In the genomic region with DNA sequence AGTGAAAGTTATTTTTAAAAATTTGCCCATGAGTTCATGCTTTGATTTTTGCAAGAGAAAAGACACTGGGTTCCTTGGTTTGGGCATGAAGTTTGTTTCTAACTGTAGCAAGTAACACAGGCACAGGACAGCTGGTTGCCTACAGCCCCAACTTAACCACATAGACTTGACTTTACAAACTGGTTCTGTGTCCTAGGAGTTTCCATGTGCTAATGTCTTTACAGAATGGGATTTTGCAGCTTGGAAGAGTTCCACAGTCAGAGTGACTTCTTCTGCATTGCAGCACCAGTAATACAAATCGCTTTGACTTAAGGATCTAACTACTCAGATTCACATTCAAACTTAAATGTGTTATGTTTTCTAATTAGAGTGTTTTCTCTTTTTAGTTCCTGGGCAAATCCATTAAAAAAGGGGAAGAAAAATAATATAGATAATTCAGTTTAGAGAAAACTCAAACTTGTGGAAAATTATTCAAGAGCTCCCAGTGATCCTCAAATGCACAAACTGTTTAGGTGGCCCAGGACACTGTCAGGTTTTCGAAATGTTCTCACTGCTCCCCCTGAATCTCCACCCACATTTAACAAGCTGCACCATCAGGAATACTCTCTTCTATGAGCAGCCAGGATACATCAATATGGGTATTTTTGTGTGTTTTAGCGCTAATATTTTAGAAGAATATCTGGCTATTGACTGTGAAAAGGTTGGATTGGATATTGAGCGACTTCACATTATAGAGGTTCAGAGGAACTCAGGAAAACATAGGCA, we compare ENCODE assay signal across 9 cellular contexts. TPM values are rescaled to one million over a fixed set of nuclear protein-coding genes. Genes with fewer than 3 reads are reported as not detected.
DNase-seq lines count a peak whose midpoint lies in the region; ATAC-seq, FAIRE-seq and TF ChIP-seq lines count a peak whose summit lies in the region.
"Had no signal": no experiment of that assay in that cellular context is flagged by ENCODE, and none has a peak within 500 bp of the region (broad histone marks: within the 10 kb centered on the region; RNA-seq: fewer than 3 reads in every experiment).

No MANE protein-coding gene starts in this region.

- H3K79me2 ChIP-seq in K562 (ENCODE audit: control insufficient read depth, insufficient read depth, low read length), result peaks cover 30% of the 10 kb centered on the region

- H3K4me2 ChIP-seq in K562 (ENCODE audit: insufficient read depth, low read length), result peak overlapping the region; percentile 67; the same call in 1 of the 2 replicates
- no peak overlapping the region for H3K4me2 ChIP-seq in neuronal stem cell (ENCODE audit: insufficient read depth, low read length, poor library complexity, severe bottlenecking)

- no peaks in the 10 kb centered on the region for H3K36me3 ChIP-seq in K562 (ENCODE audit: control insufficient read depth, insufficient read depth, low read length)
- no peaks in the 10 kb centered on the region for H3K36me3 ChIP-seq in neuronal stem cell (replicated peaks in 1 of 2; ENCODE audit: control insufficient read depth in 2 of 2, insufficient read depth in 2 of 2, low read length in 2 of 2)
- H3K36me3 ChIP-seq: HAP-1 had no signal

- POLR2A ChIA-PET in K562 (lab: Yijun Ruan, JAX), result interaction anchor here (0.9 to 18.7 kb wide), 11 partner anchors 11 to 1653 kb away, joined by 3 to 306 read pairs (median 19); a partner anchor contains a TSS

- no peak overlapping the region for H3K23ac ChIP-seq in neuronal stem cell (ENCODE audit: low read depth, low read length, poor library complexity)

- H2BK12ac ChIP-seq in neuronal stem cell (ENCODE audit: low read length), result no peak overlapping the region

- 35% methylated on average over 4 of the region's 4 CpGs for WGBS in K562 (ENCODE audit: insufficient coverage, low coverage, missing lambda C conversion rate)
- no CpG with 5 or more reads among the region's 4 CpGs for WGBS in neuronal stem cell (ENCODE audit: extremely low coverage in 2 of 2, insufficient read length in 2 of 2, insufficient replicate concordance in 1 of 2), 2 donors

- H3K27me3 ChIP-seq in K562 (ENCODE audit: control insufficient read depth in 2 of 2, insufficient read depth in 2 of 2, low read length in 2 of 2) (no peaks in the 10 kb centered on the region), neuronal stem cell (ENCODE audit: control insufficient read depth in 3 of 3, insufficient read depth in 3 of 3, low read depth in 1 of 3, low read length in 3 of 3) (no peaks in the 10 kb centered on the region)

- H3K9me3 ChIP-seq in K562 (replicated peaks; ENCODE audit: control insufficient read depth, insufficient read depth, low read depth, low read length) (peaks cover 1% of the 10 kb centered on the region; the same call in 1 of the 2 replicates), neuronal stem cell (replicated peaks in 1 of 2; ENCODE audit: control insufficient read depth in 2 of 2, insufficient read depth in 1 of 2, low read depth in 1 of 2, low read length in 2 of 2) (no peaks in the 10 kb centered on the region)
- H3K9me3 ChIP-seq: HAP-1 had no signal

- TF ChIP-seq RAD21 in K562 (CRISPR knock-in tag; conservative IDR thresholded peaks at IDR 0.05 in 1 of 2, IDR thresholded peaks at IDR 0.05 in 1 of 2), result no peak

- H3K79me1 ChIP-seq in neuronal stem cell (ENCODE audit: low read depth, low read length), result no peaks in the 10 kb centered on the region

- no peak for TF ChIP-seq EP300 in K562 (IDR thresholded peaks at IDR 0.05; ENCODE audit: low read length)

- BruUV-seq in K562 (replicated peaks; lab: Mats Ljungman, UMichigan), result no TSS peak

- in situ Hi-C loops in K562 (cut with MboI), result no loop called here

- no peak for TF ChIP-seq POLR2A in K562 (conservative IDR thresholded peaks at IDR 0.05)

- no peak overlapping the region for H2BK120ac ChIP-seq in neuronal stem cell (ENCODE audit: low read depth, low read length)

- intact Hi-C loops in K562 (cut with micrococcal nuclease), result loop anchor here (2.0 kb wide), 1 partner anchor 29 kb away; a partner anchor contains a TSS

- H3K9ac ChIP-seq in K562 (ENCODE audit: insufficient read depth in 1 of 2, low read depth in 2 of 2, low read length in 2 of 2) (peak overlapping the region in 1 of 2 experiments; percentile 74; a peak in 2 of 4 replicates), neuronal stem cell (ENCODE audit: low read depth, low read length, poor library complexity) (no peak overlapping the region)

- H3K4me1 ChIP-seq in K562 (replicated peaks in 1 of 2; ENCODE audit: control insufficient read depth in 2 of 2, insufficient read depth in 2 of 2, low read length in 2 of 2) (peaks cover 0 to 21% of the 10 kb centered on the region in 2 experiments; a peak in 4 of 5 replicates), neuronal stem cell (ENCODE audit: control insufficient read depth in 2 of 2, insufficient read depth in 1 of 2, low read depth in 1 of 2, low read length in 2 of 2) (peaks cover 0 to 4% of the 10 kb centered on the region in 2 donors)
- H3K4me1 ChIP-seq: HAP-1 had no signal

- H2BK5ac ChIP-seq in neuronal stem cell (ENCODE audit: low read length), result no peak overlapping the region

- peak overlapping the region; percentile 35 for H3K18ac ChIP-seq in neuronal stem cell (ENCODE audit: low read length)

- peak overlapping the region; percentile 35; the same call in 1 of the 2 replicates for H2AFZ ChIP-seq in K562 (ENCODE audit: low read depth, low read length)
- peak overlapping the region; percentile 89 for H2AFZ ChIP-seq in neuronal stem cell (ENCODE audit: low read length)

- H4K8ac ChIP-seq in neuronal stem cell (ENCODE audit: low read depth, low read length), result no peak overlapping the region

- H3K27ac ChIP-seq in K562 (ENCODE audit: extremely low read depth, low read depth, low read length) (peak overlapping the region; percentile 68; the same call in 2 of the 3 replicates), neuronal stem cell (replicated peaks; ENCODE audit: low read length) (peak overlapping the region; percentile 67)

- DNase-seq in NCI-H1105 treated with DMSO at 0.1 percent for 48 hours (lab: John Stamatoyannopoulos, UW), result peak; percentile 26
- no peak for DNase-seq in NCI-H1105 (lab: John Stamatoyannopoulos, UW)
- peak; percentile 18 for DNase-seq in NCI-H146 (lab: John Stamatoyannopoulos, UW)
- DNase-seq in K562 (ENCODE audit: extremely low read depth in 1 of 4, low spot score in 3 of 4), result no peak
- no peak for DNase-seq in neuronal stem cell (ENCODE audit: low spot score)
- no peak for DNase-seq in stimulated activated CD4-positive, alpha-beta T cell treated with anti-CD3 and anti-CD28 coated beads, Interleukin-4, amount 100 ng/mL, for 4 hours
- DNase-seq in DMS 273 (lab: John Stamatoyannopoulos, UW; ENCODE audit: unreplicated experiment), result no peak

- H2BK15ac ChIP-seq in neuronal stem cell (ENCODE audit: low read length), result no peak overlapping the region

- H3K4me3 ChIP-seq in K562, result peak overlapping the region; percentile 43; the same call in 1 of the 2 replicates
- no peak overlapping the region for H3K4me3 ChIP-seq in neuronal stem cell (ENCODE audit: low read length in 2 of 2)
- H3K4me3 ChIP-seq: HAP-1 had no signal

- FAIRE-seq in K562 (lab: Jason Lieb, UNC), result no peak

- H4K91ac ChIP-seq in neuronal stem cell (ENCODE audit: low read depth, low read length, poor library complexity), result no peak overlapping the region

- no peak for TF ChIP-seq CTCF in K562 (IDR thresholded peaks at IDR 0.05 in 2 of 3, conservative IDR thresholded peaks at IDR 0.05 in 1 of 3; ENCODE audit: insufficient read depth in 2 of 3, low read depth in 1 of 3, low read length in 3 of 3)

- no peaks in the 10 kb centered on the region for H3K9me1 ChIP-seq in K562 (ENCODE audit: control insufficient read depth, insufficient read depth, low read length)

- H2AK5ac ChIP-seq in neuronal stem cell (ENCODE audit: low read depth, low read length), result no peak overlapping the region

- ATAC-seq in K562 (no peak), HG02981 (IDR thresholded peaks at IDR 0.05; ENCODE audit: unreplicated experiment) (no peak)

- CTCF ChIA-PET in K562 (lab: Yijun Ruan, JAX; ENCODE audit: low intra/inter-chr PET ratio), result no interaction called here

- H3K14ac ChIP-seq in neuronal stem cell (ENCODE audit: low read length), result no peak overlapping the region

- no peaks in the 10 kb centered on the region for H4K20me1 ChIP-seq in K562 (replicated peaks; ENCODE audit: control insufficient read depth, insufficient read depth, low read length)

- no peak overlapping the region for H3K4ac ChIP-seq in neuronal stem cell (ENCODE audit: low read length)

TF ChIP-seq in K562, 482 proteins besides CTCF, POLR2A, EP300 and RAD21:
- TF ChIP-seq ZNF75A (CRISPR knock-in tag; IDR thresholded peaks at IDR 0.05) (no peak), CSDE1 (IDR thresholded peaks at IDR 0.05) (no peak), PURB (CRISPR knock-in tag; IDR thresholded peaks at IDR 0.05; ENCODE audit: low read depth) (no peak), ZNF354B (CRISPR knock-in tag; IDR thresholded peaks at IDR 0.05) (no peak), ZFPM2 (CRISPR knock-in tag; IDR thresholded peaks at IDR 0.05) (no peak), OTX1 (CRISPR knock-in tag; IDR thresholded peaks at IDR 0.05) (no peak), LARP7 (IDR thresholded peaks at IDR 0.05) (no peak)

RNA-seq across cellular contexts. Expression of gene OR2B2, which starts 44.1 kb away (rescaled TPM):
- not detected in 2 replicates for total RNA-seq in K562 (2011; cell fraction: chromatin; rRNA removed; ENCODE audit: low replicate concordance)
- not detected in 2 replicates for total RNA-seq in K562 (2011; cell fraction: nucleolus; rRNA removed)
- not detected in 2 replicates for total RNA-seq in K562 (2011; cell fraction: nucleoplasm; rRNA removed)
- total RNA-seq in K562 (2014; rRNA removed) (not detected in 2 replicates), K562 (2014; rRNA removed; fragmentation: Illumina TruSeq; extraction: Trizol) (not detected in 2 replicates), K562 (2015; rRNA removed; fragmentation: Illumina TruSeq; extraction: Trizol) (not detected in 2 replicates), K562 (2021) (not detected in 2 replicates)
- polyA plus RNA-seq in K562 (2011; rRNA removed) (not detected in 2 replicates), K562 (2014; fragmentation: Illumina TruSeq; extraction: Trizol) (not detected in 2 replicates), K562 (2014; fragmentation: Nextera tagmentation; extraction: Ambion mirVana) (under 1 TPM in 1 of 2 experiments, not detected in 1; 0.24 TPM), K562 (2014; rRNA removed) (not detected in 2 replicates)
- not detected in 2 replicates for polyA plus RNA-seq in K562 (2011; cell fraction: cytosol; rRNA removed)
- not detected in 2 replicates for polyA plus RNA-seq in K562 (2011; cell fraction: nucleus; rRNA removed)
- polyA plus RNA-seq in K562 (2012), result 0.14 and 0.57 TPM in 2 replicates
- not detected in 2 replicates for polyA minus RNA-seq in K562 (2011; rRNA and poly(A)+ RNA removed)
- polyA minus RNA-seq in K562 (2011; cell fraction: cytosol; rRNA and poly(A)+ RNA removed), result not detected in 2 replicates
- polyA minus RNA-seq in K562 (2011; cell fraction: nucleus; rRNA and poly(A)+ RNA removed), result not detected in 2 replicates
- polyA plus RNA-seq in neuronal stem cell (2013, experiment 1 of 2), result not detected
- polyA plus RNA-seq in neuronal stem cell (2013, experiment 2 of 2), result not detected

Comparison
In these comparisons a context has a peak if more than half of its experiments do, and no peak if none do; other contexts are left out.
1. DNase-seq: peak in NCI-H1105 treated with DMSO at 0.1 percent for 48 hours (single experiment) and NCI-H146 (single experiment); none in NCI-H1105 (single experiment), K562 (0 of 4), neuronal stem cell (single experiment), stimulated activated CD4-positive, alpha-beta T cell treated with anti-CD3 and anti-CD28 coated beads, Interleukin-4, amount 100 ng/mL, for 4 hours (0 of 2) and DMS 273 (single experiment).